1 cellular context compared by ENCODE assay signal in genomic region chr7:1049006-1049741, GRCh38.
A peak's percentile ranks its signal among the peaks of the same experiment; 100 is the strongest.
TF ChIP-seq lines count a peak whose summit lies in the region.

No MANE protein-coding gene starts in this region.

TF ChIP-seq in liver, 16 proteins besides CTCF, POLR2A, EP300 and RAD21 (continued from another document):
- peak; percentile 73 for TF ChIP-seq REST (IDR thresholded peaks at IDR 0.05)
- peak; percentile 25 for TF ChIP-seq FOXA2 (IDR thresholded peaks at IDR 0.05)
- peak; percentile 58 to 86 for TF ChIP-seq HNF4A (conservative IDR thresholded peaks at IDR 0.05)
- no peak for TF ChIP-seq FOXA1 (IDR thresholded peaks at IDR 0.05)
- peak; percentile 76 to 90 for TF ChIP-seq RXRA (IDR thresholded peaks at IDR 0.05)
- no peak for TF ChIP-seq ZBTB33 (IDR thresholded peaks at IDR 0.05)
- peak in 1 of 2 donors; percentile 50 for TF ChIP-seq GABPA (IDR thresholded peaks at IDR 0.05 in 1 of 2, conservative IDR thresholded peaks at IDR 0.05 in 1 of 2)
- peak in 1 of 2 donors; percentile 26 for TF ChIP-seq EGR1 (IDR thresholded peaks at IDR 0.05; ENCODE audit: low read depth in 2 of 2)
- no peak for TF ChIP-seq HNF4G (IDR thresholded peaks at IDR 0.05)
- TF ChIP-seq JUND (IDR thresholded peaks at IDR 0.05) = no peak
TF ChIP-seq in liver: peak in this region for 10.
